Comparison of ENCODE assay signal across 2 cellular contexts in genomic region chr22:50111056-50111455, GRCh38.
TF ChIP-seq lines count a peak whose summit lies in the region.

No MANE protein-coding gene starts in this region.

TF ChIP-seq in IMR-90, 13 proteins besides CTCF, POLR2A, EP300 and RAD21:
- TF ChIP-seq, protein P1, sequence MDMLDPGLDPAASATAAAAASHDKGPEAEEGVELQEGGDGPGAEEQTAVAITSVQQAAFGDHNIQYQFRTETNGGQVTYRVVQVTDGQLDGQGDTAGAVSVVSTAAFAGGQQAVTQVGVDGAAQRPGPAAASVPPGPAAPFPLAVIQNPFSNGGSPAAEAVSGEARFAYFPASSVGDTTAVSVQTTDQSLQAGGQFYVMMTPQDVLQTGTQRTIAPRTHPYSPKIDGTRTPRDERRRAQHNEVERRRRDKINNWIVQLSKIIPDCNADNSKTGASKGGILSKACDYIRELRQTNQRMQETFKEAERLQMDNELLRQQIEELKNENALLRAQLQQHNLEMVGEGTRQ (IDR thresholded peaks at IDR 0.05; ENCODE audit: low read depth, low read length), result no peak
- TF ChIP-seq RCOR1 (IDR thresholded peaks at IDR 0.05; ENCODE audit: insufficient replicate concordance, low read length) (no peak), SMC3 (IDR thresholded peaks at IDR 0.05; ENCODE audit: low read depth, low read length) (no peak)

TF ChIP-seq in WTC11, 78 proteins besides CTCF, POLR2A, EP300 and RAD21 (continued from another document):
- TF ChIP-seq, protein P2, sequence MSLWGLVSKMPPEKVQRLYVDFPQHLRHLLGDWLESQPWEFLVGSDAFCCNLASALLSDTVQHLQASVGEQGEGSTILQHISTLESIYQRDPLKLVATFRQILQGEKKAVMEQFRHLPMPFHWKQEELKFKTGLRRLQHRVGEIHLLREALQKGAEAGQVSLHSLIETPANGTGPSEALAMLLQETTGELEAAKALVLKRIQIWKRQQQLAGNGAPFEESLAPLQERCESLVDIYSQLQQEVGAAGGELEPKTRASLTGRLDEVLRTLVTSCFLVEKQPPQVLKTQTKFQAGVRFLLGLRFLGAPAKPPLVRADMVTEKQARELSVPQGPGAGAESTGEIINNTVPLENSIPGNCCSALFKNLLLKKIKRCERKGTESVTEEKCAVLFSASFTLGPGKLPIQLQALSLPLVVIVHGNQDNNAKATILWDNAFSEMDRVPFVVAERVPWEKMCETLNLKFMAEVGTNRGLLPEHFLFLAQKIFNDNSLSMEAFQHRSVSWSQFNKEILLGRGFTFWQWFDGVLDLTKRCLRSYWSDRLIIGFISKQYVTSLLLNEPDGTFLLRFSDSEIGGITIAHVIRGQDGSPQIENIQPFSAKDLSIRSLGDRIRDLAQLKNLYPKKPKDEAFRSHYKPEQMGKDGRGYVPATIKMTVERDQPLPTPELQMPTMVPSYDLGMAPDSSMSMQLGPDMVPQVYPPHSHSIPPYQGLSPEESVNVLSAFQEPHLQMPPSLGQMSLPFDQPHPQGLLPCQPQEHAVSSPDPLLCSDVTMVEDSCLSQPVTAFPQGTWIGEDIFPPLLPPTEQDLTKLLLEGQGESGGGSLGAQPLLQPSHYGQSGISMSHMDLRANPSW (CRISPR knock-in tag; conservative IDR thresholded peaks at IDR 0.05; ENCODE audit: low read depth), result no peak
- TF ChIP-seq, protein P1 (CRISPR knock-in tag; IDR thresholded peaks at IDR 0.05), result peak; percentile 41; the same call in 1 of the 2 replicates
- no peak for TF ChIP-seq JAZF1 (CRISPR knock-in tag; IDR thresholded peaks at IDR 0.05)
